13 cellular contexts compared by ENCODE assay signal in the genomic region with DNA sequence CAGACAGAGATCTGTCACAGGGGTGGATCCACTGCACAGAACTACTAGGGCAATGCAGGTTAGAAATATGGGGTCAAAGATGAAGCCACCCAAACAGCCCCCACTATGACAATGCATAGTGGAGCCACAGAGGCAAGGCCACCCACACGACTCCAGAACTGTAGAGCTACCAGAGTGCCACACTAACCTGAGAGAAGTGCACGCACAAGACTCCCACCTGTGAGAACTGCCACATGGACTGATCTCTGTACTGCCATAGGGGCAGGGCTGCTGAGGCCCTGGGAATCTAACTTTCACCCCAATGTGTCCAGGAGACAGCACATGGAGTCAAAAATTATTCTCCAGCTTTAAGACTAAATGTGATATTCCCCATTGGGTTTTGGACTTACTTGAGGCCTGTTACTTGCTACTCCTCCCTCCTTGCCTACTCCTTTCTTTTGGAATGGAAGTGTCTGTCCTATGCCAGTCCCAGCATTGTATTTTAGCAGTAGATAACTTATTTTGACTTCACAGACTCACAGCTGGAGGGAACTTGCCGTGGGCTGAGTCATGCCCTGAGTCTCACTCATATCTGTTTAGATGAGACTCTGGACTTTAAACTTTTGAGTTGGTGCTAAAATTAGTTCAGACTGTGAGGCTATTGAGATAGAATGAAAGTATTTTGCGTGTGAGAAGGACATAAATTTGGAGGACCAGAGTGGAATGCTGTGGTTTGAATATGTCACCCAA.
DNase-seq lines count a peak whose midpoint lies in the region; ATAC-seq and TF ChIP-seq lines count a peak whose summit lies in the region.
"Had no signal": no experiment of that assay in that cellular context is flagged by ENCODE, and none has a peak within 500 bp of the region (broad histone marks: within the 10 kb centered on the region; RNA-seq: fewer than 3 reads in every experiment).

No MANE protein-coding gene starts in this region.

- H3K36me3 Mint-ChIP-seq in WTC11: no peaks in the 10 kb centered on the region

- peak overlapping the region; percentile 20; the same call in 1 of the 2 replicates for H3K27ac Mint-ChIP-seq in WTC11

- peak; percentile 73 for ATAC-seq in GM19025 (IDR thresholded peaks at IDR 0.05; ENCODE audit: low read depth, unreplicated experiment)
- peak; percentile 58 for ATAC-seq in HG03354 (IDR thresholded peaks at IDR 0.05; ENCODE audit: poor library complexity, severe bottlenecking, unreplicated experiment)
- no peak for ATAC-seq in WTC11
- no peak for ATAC-seq in HG02981 (IDR thresholded peaks at IDR 0.05; ENCODE audit: unreplicated experiment)

- H3K4me1 Mint-ChIP-seq in WTC11: no peaks in the 10 kb centered on the region

- no peak overlapping the region for H3K4me3 Mint-ChIP-seq in WTC11

- H3K9me3 Mint-ChIP-seq in WTC11: no peaks in the 10 kb centered on the region

- CTCF ChIA-PET in WTC11 (lab: Charles Lee): no interaction called here

- no peaks in the 10 kb centered on the region for H3K27me3 Mint-ChIP-seq in WTC11 (ENCODE audit: low read depth)

- POLR2A ChIA-PET in WTC11 (lab: Charles Lee): no interaction called here

- TF ChIP-seq CTCF in WTC11 (IDR thresholded peaks at IDR 0.05): no peak

- DNase-seq in WTC11 (ENCODE audit: low spot score) (no peak), myocyte (ENCODE audit: low read depth) (peak; percentile 67), NCI-H345 (lab: John Stamatoyannopoulos, UW) (no peak), COLO668 (lab: John Stamatoyannopoulos, UW; ENCODE audit: unreplicated experiment) (no peak)
- DNase-seq in activated CD4-positive, alpha-beta T cell treated with anti-CD3 and anti-CD28 coated beads for 48 hours: no peak
- DNase-seq: activated CD4-positive, CD25-positive, alpha-beta regulatory T cell; activated gamma-delta T cell; islet precursor cell; ovary; transverse colon had no signal

TF ChIP-seq in WTC11, 78 proteins besides CTCF, POLR2A, EP300 and RAD21:
- TF ChIP-seq, protein P1, sequence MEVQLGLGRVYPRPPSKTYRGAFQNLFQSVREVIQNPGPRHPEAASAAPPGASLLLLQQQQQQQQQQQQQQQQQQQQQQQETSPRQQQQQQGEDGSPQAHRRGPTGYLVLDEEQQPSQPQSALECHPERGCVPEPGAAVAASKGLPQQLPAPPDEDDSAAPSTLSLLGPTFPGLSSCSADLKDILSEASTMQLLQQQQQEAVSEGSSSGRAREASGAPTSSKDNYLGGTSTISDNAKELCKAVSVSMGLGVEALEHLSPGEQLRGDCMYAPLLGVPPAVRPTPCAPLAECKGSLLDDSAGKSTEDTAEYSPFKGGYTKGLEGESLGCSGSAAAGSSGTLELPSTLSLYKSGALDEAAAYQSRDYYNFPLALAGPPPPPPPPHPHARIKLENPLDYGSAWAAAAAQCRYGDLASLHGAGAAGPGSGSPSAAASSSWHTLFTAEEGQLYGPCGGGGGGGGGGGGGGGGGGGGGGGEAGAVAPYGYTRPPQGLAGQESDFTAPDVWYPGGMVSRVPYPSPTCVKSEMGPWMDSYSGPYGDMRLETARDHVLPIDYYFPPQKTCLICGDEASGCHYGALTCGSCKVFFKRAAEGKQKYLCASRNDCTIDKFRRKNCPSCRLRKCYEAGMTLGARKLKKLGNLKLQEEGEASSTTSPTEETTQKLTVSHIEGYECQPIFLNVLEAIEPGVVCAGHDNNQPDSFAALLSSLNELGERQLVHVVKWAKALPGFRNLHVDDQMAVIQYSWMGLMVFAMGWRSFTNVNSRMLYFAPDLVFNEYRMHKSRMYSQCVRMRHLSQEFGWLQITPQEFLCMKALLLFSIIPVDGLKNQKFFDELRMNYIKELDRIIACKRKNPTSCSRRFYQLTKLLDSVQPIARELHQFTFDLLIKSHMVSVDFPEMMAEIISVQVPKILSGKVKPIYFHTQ (CRISPR knock-in tag; IDR thresholded peaks at IDR 0.05): no peak
- no peak for TF ChIP-seq SMAD3 (CRISPR knock-in tag; IDR thresholded peaks at IDR 0.05; ENCODE audit: borderline replicate concordance)
- TF ChIP-seq ATF1 (CRISPR knock-in tag; IDR thresholded peaks at IDR 0.05): no peak
- no peak for TF ChIP-seq CBFB (CRISPR knock-in tag; IDR thresholded peaks at IDR 0.05; ENCODE audit: low read depth)
- no peak for TF ChIP-seq TEAD1 (CRISPR knock-in tag; IDR thresholded peaks at IDR 0.05)
- TF ChIP-seq ZNF396 (CRISPR knock-in tag; IDR thresholded peaks at IDR 0.05; ENCODE audit: borderline replicate concordance): no peak
- TF ChIP-seq, protein P2, sequence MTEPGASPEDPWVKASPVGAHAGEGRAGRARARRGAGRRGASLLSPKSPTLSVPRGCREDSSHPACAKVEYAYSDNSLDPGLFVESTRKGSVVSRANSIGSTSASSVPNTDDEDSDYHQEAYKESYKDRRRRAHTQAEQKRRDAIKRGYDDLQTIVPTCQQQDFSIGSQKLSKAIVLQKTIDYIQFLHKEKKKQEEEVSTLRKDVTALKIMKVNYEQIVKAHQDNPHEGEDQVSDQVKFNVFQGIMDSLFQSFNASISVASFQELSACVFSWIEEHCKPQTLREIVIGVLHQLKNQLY (CRISPR knock-in tag; IDR thresholded peaks at IDR 0.05): no peak
- no peak for TF ChIP-seq TCF7 (CRISPR knock-in tag; IDR thresholded peaks at IDR 0.05; ENCODE audit: low read depth)
- TF ChIP-seq ESRRA (CRISPR knock-in tag; IDR thresholded peaks at IDR 0.05; ENCODE audit: borderline replicate concordance): no peak
- no peak for TF ChIP-seq ZNF138 (CRISPR knock-in tag; conservative IDR thresholded peaks at IDR 0.05)

Comparison
In these comparisons a context has a peak if more than half of its experiments do, and no peak if none do; other contexts are left out.
1. ATAC-seq: peak in GM19025 (single experiment) and HG03354 (single experiment); none in WTC11 (single experiment) and HG02981 (single experiment).